Comparison of ENCODE assay signal across 14 cellular contexts in the genomic region with DNA sequence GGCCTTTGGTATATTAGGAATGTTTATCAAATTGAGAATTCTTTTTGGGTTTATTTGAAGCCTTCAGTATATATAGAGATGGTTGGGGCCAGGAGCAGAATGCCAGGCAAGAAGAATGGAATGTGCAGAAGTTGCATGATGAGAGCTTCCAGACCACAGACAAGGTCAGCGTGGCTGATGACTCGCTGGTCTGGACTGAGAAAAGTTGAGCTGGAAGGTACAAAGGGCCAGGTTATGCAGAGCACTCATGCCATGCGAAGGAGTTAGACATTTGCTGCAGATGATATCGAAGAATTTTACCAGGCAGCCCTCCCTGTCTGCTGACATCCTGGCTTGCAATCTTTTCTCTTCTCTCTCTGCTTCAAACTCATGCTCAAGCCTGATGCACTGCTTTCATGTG.
DNase-seq lines count a peak whose midpoint lies in the region; ATAC-seq, FAIRE-seq and TF ChIP-seq lines count a peak whose summit lies in the region.
"Had no signal": no experiment of that assay in that cellular context is flagged by ENCODE, and none has a peak within 500 bp of the region (broad histone marks: within the 10 kb centered on the region; RNA-seq: fewer than 3 reads in every experiment).

No MANE protein-coding gene starts in this region.

- H3K27ac Mint-ChIP-seq in Calu3 (ENCODE audit: unreplicated experiment) = no peak overlapping the region
- H3K27ac Mint-ChIP-seq in nephron = peak overlapping the region in 2 of 3 experiments; percentile 27 to 40
- H3K27ac Mint-ChIP-seq in T-helper 17 cell = no peak overlapping the region

- no peaks in the 10 kb centered on the region for H3K27me3 Mint-ChIP-seq in Calu3 (ENCODE audit: unreplicated experiment)
- no peaks in the 10 kb centered on the region for H3K27me3 Mint-ChIP-seq in nephron (ENCODE audit: low read depth)
- peaks cover 10% of the 10 kb centered on the region for H3K27me3 Mint-ChIP-seq in T-helper 17 cell

- no peaks in the 10 kb centered on the region for H3K36me3 ChIP-seq in MG63
- H3K36me3 ChIP-seq in endothelial cell of umbilical vein (ENCODE audit: control insufficient read depth in 2 of 2, extremely low read depth in 1 of 2, insufficient read depth in 2 of 2, low read length in 2 of 2) = no peaks in the 10 kb centered on the region
- H3K36me3 ChIP-seq: thoracic aorta had no signal

- peaks cover 11% of the 10 kb centered on the region for H3K4me1 ChIP-seq in endothelial cell of umbilical vein (ENCODE audit: control insufficient read depth, extremely low read depth, insufficient read depth, low read length)

- intact Hi-C loops in Calu3 (cut with micrococcal nuclease; ENCODE audit: unreplicated experiment) = no loop called here
- intact Hi-C loops in endothelial cell of umbilical vein (cut with micrococcal nuclease) = no loop called here

- H3K4me1 Mint-ChIP-seq in Calu3 (ENCODE audit: low read depth, unreplicated experiment) = peaks cover 9% of the 10 kb centered on the region
- H3K4me1 Mint-ChIP-seq in nephron = peaks cover 34% of the 10 kb centered on the region
- peaks cover under 1% of the 10 kb centered on the region for H3K4me1 Mint-ChIP-seq in T-helper 17 cell

- no peak for TF ChIP-seq CTCF in Calu3 (IDR thresholded peaks at IDR 0.05; ENCODE audit: unreplicated experiment)
- no peak for TF ChIP-seq CTCF in endothelial cell of umbilical vein (IDR thresholded peaks at IDR 0.05; ENCODE audit: extremely low read depth in 1 of 2, insufficient read depth in 1 of 2, low read depth in 1 of 2, low read length in 2 of 2)
- TF ChIP-seq CTCF in nephron (IDR thresholded peaks at IDR 0.05; ENCODE audit: unreplicated experiment in 3 of 3) = no peak

- DNase-seq in Calu3 (peak; percentile 14), MG63 (peak; percentile 75), endothelial cell of umbilical vein (ENCODE audit: low read depth, low spot score) (peak; percentile 34), T-helper 17 cell (no peak), NCI-H2171 (lab: John Stamatoyannopoulos, UW) (no peak)
- DNase-seq: DMS79 treated with DMSO at 0.1 percent for 48 hours; naive thymus-derived CD4-positive, alpha-beta T cell; NCI-H2227 treated with DMSO at 0.1 percent for 48 hours; stimulated activated CD4-positive, alpha-beta T cell treated with anti-CD3 and anti-CD28 coated beads, Interleukin-2, amount 100 ng/mL, for 48 hours had no signal

- no peaks in the 10 kb centered on the region for H3K79me2 ChIP-seq in endothelial cell of umbilical vein (ENCODE audit: control insufficient read depth, insufficient read depth, low read length)

- POLR2A ChIA-PET in endothelial cell of umbilical vein (lab: Charles Lee) = no interaction called here

- CTCF ChIA-PET in Calu3 (lab: Charles Lee) = no interaction called here
- CTCF ChIA-PET in endothelial cell of umbilical vein (lab: Charles Lee) = no interaction called here

- H3K9me3 ChIP-seq in MG63 (no peaks in the 10 kb centered on the region), endothelial cell of umbilical vein (replicated peaks; ENCODE audit: control insufficient read depth, insufficient read depth, low read length) (no peaks in the 10 kb centered on the region), T-helper 17 cell (ENCODE audit: control insufficient read depth, low read length, poor library complexity, severe bottlenecking) (no peaks in the 10 kb centered on the region)
- H3K9me3 ChIP-seq: thoracic aorta had no signal

- no peak for ATAC-seq in T-helper 17 cell
- ATAC-seq in GM18517 (IDR thresholded peaks at IDR 0.05; ENCODE audit: unreplicated experiment) = no peak
- no peak for ATAC-seq in GM21447 (IDR thresholded peaks at IDR 0.05; ENCODE audit: unreplicated experiment)
- ATAC-seq: naive thymus-derived CD4-positive, alpha-beta T cell had no signal

- H4K20me1 ChIP-seq in endothelial cell of umbilical vein (replicated peaks; ENCODE audit: control insufficient read depth, extremely low read depth, insufficient read depth, low read length) = no peaks in the 10 kb centered on the region

- dilution Hi-C loops in endothelial cell of umbilical vein (cut with MboI; ENCODE audit: extremely low pct_ligation_motif_present, low sequenced_read_pairs) = no loop called here

- H3K9ac ChIP-seq in endothelial cell of umbilical vein (replicated peaks; ENCODE audit: extremely low read depth, insufficient read depth, low read length) = no peak overlapping the region

- no peak for FAIRE-seq in endothelial cell of umbilical vein (lab: Jason Lieb, UNC)

- H3K36me3 Mint-ChIP-seq in Calu3 (ENCODE audit: insufficient read depth, unreplicated experiment) (no peaks in the 10 kb centered on the region), nephron (ENCODE audit: low read depth) (no peaks in the 10 kb centered on the region), T-helper 17 cell (ENCODE audit: low read depth) (no peaks in the 10 kb centered on the region)
- H3K36me3 Mint-ChIP-seq: brain; naive thymus-derived CD4-positive, alpha-beta T cell had no signal

- no peaks in the 10 kb centered on the region for H3K9me1 ChIP-seq in endothelial cell of umbilical vein (replicated peaks; ENCODE audit: control insufficient read depth, extremely low read depth, insufficient read depth, low read length)

- H3K4me3 ChIP-seq in MG63 = no peak overlapping the region
- no peak overlapping the region for H3K4me3 ChIP-seq in endothelial cell of umbilical vein (replicated peaks in 1 of 3; ENCODE audit: insufficient read depth in 1 of 3, low read depth in 1 of 3, low read length in 3 of 3)
- H3K4me3 ChIP-seq: thoracic aorta had no signal

- H3K9me3 Mint-ChIP-seq in Calu3 (ENCODE audit: low read depth, unreplicated experiment) (no peaks in the 10 kb centered on the region), nephron (no peaks in the 10 kb centered on the region)

- no peak for TF ChIP-seq POLR2A in endothelial cell of umbilical vein (IDR thresholded peaks at IDR 0.05; ENCODE audit: low read depth, low read length)

- no peak overlapping the region for H2AFZ ChIP-seq in endothelial cell of umbilical vein (ENCODE audit: low read depth, low read length)

- H3K4me3 Mint-ChIP-seq in Calu3 (ENCODE audit: low read depth, unreplicated experiment) (no peak overlapping the region), nephron (no peak overlapping the region), T-helper 17 cell (no peak overlapping the region)
- H3K4me3 Mint-ChIP-seq: brain; naive thymus-derived CD4-positive, alpha-beta T cell had no signal

- no peak overlapping the region for H3K27ac ChIP-seq in endothelial cell of umbilical vein (ENCODE audit: insufficient read depth, low read depth, low read length)
- H3K27ac ChIP-seq: thoracic aorta had no signal

- H3K27me3 ChIP-seq in MG63 (no peaks in the 10 kb centered on the region), endothelial cell of umbilical vein (ENCODE audit: control insufficient read depth in 2 of 2, insufficient read depth in 2 of 2, low read length in 2 of 2) (no peaks in the 10 kb centered on the region)

- BruUV-seq in Calu3 (replicated peaks; lab: Mats Ljungman, UMichigan) = no TSS peak
- BruUV-seq in endothelial cell of umbilical vein (replicated peaks; lab: Mats Ljungman, UMichigan) = no TSS peak

- no peak overlapping the region for H3K4me2 ChIP-seq in endothelial cell of umbilical vein (ENCODE audit: insufficient read depth, low read length)

TF ChIP-seq in endothelial cell of umbilical vein, 7 proteins besides CTCF, POLR2A, EP300 and RAD21:
- peak; percentile 55 for TF ChIP-seq GATA2 (IDR thresholded peaks at IDR 0.05; ENCODE audit: insufficient read depth, insufficient read length, low read depth, low read length)
- no peak for TF ChIP-seq MYC (IDR thresholded peaks at IDR 0.05; ENCODE audit: low read depth, low read length)
- TF ChIP-seq POLR2AphosphoS5 (IDR thresholded peaks at IDR 0.05; ENCODE audit: insufficient read depth, low read depth, low read length) = no peak
- TF ChIP-seq FOS (IDR thresholded peaks at IDR 0.05; ENCODE audit: borderline replicate concordance, insufficient read depth, low read length) = peak; percentile 72
- TF ChIP-seq, protein P1, sequence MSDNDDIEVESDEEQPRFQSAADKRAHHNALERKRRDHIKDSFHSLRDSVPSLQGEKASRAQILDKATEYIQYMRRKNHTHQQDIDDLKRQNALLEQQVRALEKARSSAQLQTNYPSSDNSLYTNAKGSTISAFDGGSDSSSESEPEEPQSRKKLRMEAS (IDR thresholded peaks at IDR 0.05; ENCODE audit: insufficient read depth, insufficient read length) = no peak
- no peak for TF ChIP-seq JUN (IDR thresholded peaks at IDR 0.05; ENCODE audit: borderline replicate concordance, insufficient read depth, insufficient read length, low read depth)
- no peak for TF ChIP-seq EZH2 (IDR thresholded peaks at IDR 0.05; ENCODE audit: borderline replicate concordance, low read depth, low read length, severe bottlenecking)

Comparison
In these comparisons a context has a peak if more than half of its experiments do, and no peak if none do; other contexts are left out.
1. DNase-seq: peak in Calu3 (single experiment), MG63 (single experiment) and endothelial cell of umbilical vein (single experiment); none in T-helper 17 cell (0 of 3) and NCI-H2171 (single experiment).
2. H3K27ac Mint-ChIP-seq: peak in nephron (2 of 3); none in Calu3 (single experiment) and T-helper 17 cell (single experiment).